9 cellular contexts compared by ENCODE assay signal in the genomic region with DNA sequence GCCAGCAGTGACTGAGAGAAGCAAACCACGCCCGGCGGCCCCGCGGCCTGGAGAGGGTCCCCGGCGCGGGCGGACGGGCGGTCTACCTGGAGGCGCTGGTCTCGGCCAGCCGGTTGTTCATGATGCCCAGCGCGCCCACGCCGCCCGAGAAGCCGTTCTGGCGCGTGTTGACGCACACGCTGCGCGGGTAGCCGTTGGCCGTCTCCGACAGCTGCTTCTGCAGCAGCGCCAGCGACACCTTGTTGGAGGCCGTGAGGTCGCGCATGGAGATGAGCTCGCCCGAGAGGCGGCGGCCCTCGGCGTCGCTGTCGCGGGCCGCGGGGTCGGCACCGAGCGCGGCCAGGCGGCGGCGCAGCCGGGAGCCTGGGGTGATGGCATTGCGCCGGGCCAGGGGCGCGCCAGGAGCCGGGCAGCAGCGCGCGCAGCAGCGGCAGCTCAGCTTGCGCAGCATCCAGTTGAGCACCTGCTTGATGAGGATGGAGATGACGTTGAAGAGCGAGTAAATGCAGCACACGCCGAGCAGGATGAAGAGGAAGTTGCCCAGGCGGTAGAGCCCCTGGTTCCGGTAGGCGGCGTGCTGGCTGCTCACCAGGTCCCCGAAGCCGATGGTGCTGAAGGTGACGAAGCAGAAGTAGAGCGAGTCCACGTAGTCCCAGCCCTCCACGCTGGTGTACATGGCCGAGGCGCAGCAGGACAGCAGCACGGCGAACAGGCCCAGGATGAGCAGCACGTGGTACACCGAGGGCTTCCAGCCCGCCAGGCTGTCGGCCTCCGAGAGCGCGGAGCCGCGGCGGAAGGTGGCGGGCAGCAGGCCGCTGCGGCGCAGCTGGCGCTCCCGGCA. TPM values are rescaled to one million over a fixed set of nuclear protein-coding genes. Genes with fewer than 3 reads are reported as not detected.
DNase-seq lines count a peak whose midpoint lies in the region; ATAC-seq, FAIRE-seq and TF ChIP-seq lines count a peak whose summit lies in the region.
"Had no signal": no experiment of that assay in that cellular context is flagged by ENCODE, and none has a peak within 500 bp of the region (broad histone marks: within the 10 kb centered on the region; RNA-seq: fewer than 3 reads in every experiment).

No MANE protein-coding gene starts in this region.

- H3K27me3 Mint-ChIP-seq in activated T-cell treated with anti-CD3 and anti-CD28 coated beads, Interleukin-2, amount 50 U/mL, for 4 hours (ENCODE audit: low read depth), result no peaks in the 10 kb centered on the region

- FAIRE-seq in pancreas (lab: Jason Lieb, UNC), result no peak

- intact Hi-C loops in pancreas (cut with DNase I) (no loop called here), thyroid gland (cut with DNase I) (no loop called here)

- H3K9me3 Mint-ChIP-seq in activated T-cell treated with anti-CD3 and anti-CD28 coated beads, Interleukin-2, amount 50 U/mL, for 4 hours, result no peaks in the 10 kb centered on the region

- peak overlapping the region; percentile 95 for H3K27ac ChIP-seq in OCI-LY1 (ENCODE audit: low read depth, low read length, poor library complexity, severe bottlenecking)
- no peak overlapping the region for H3K27ac ChIP-seq in pancreas
- H3K27ac ChIP-seq in thyroid gland, result no peak overlapping the region
- H3K27ac ChIP-seq: PC-9 had no signal

- H3K9me2 ChIP-seq in OCI-LY1 (ENCODE audit: low read depth, low read length), result no peaks in the 10 kb centered on the region

- H2AFZ ChIP-seq in OCI-LY1 (ENCODE audit: low read length), result no peak overlapping the region
- H2AFZ ChIP-seq: PC-9 had no signal

- H3K9ac ChIP-seq in OCI-LY1 (ENCODE audit: low read length), result peak overlapping the region; percentile 77

- 2% methylated on average over 92 to 97 of the region's 97 CpGs for WGBS in pancreas, 2 donors
- 1 to 3% methylated on average over 39 to 47 of the region's 97 CpGs for WGBS in thyroid gland, 2 donors

- H3K4me1 Mint-ChIP-seq in activated T-cell treated with anti-CD3 and anti-CD28 coated beads, Interleukin-2, amount 50 U/mL, for 4 hours (ENCODE audit: low read depth), result peaks cover 9% of the 10 kb centered on the region

- ATAC-seq in GM19452 (IDR thresholded peaks at IDR 0.05; ENCODE audit: unreplicated experiment) (peak; percentile 79), HG03571 (IDR thresholded peaks at IDR 0.05; ENCODE audit: unreplicated experiment) (peak; percentile 79), pancreas (peak; percentile 64 to 90 (median 84))
- peak; percentile 85 to 86 for ATAC-seq in activated T-cell treated with anti-CD3 and anti-CD28 coated beads, Interleukin-2, amount 50 U/mL, for 4 hours

- no peaks in the 10 kb centered on the region for H3K27me3 ChIP-seq in OCI-LY1 (ENCODE audit: insufficient read depth, low read length)
- H3K27me3 ChIP-seq in pancreas, result no peaks in the 10 kb centered on the region
- H3K27me3 ChIP-seq in thyroid gland, result no peaks in the 10 kb centered on the region

- H3K4me2 ChIP-seq in OCI-LY1 (ENCODE audit: low read length), result peak overlapping the region; percentile 86
- H3K4me2 ChIP-seq: PC-9 had no signal

- DNase-seq in CD1c-positive myeloid dendritic cell (ENCODE audit: extremely low spot score) (peak; percentile 70), fibroblast of gingiva (ENCODE audit: low read depth) (peak; percentile 26), pancreas (peak; percentile 29 to 78 (median 53)), thyroid gland (peak; percentile 45 to 49)
- DNase-seq in activated T-cell treated with anti-CD3 and anti-CD28 coated beads, Interleukin-2, amount 50 U/mL, for 4 hours, result peak; percentile 58

- H3K36me3 ChIP-seq in OCI-LY1 (ENCODE audit: insufficient read depth, low read length) (peaks cover 22% of the 10 kb centered on the region; the same call in 1 of the 2 replicates), pancreas (no peaks in the 10 kb centered on the region), thyroid gland (no peaks in the 10 kb centered on the region)

- H4K20me1 ChIP-seq in OCI-LY1 (ENCODE audit: insufficient read depth, low read length), result no peaks in the 10 kb centered on the region

- H3K4me3 ChIP-seq in OCI-LY1 (ENCODE audit: low read depth, low read length, poor library complexity, severe bottlenecking) (peak overlapping the region; percentile 66), pancreas (peak overlapping the region; percentile 12 to 52 (median 30)), thyroid gland (replicated peaks in 1 of 3) (peak overlapping the region in 1 of 3 donors; percentile 8)
- H3K4me3 ChIP-seq: PC-9 had no signal

- H3F3A ChIP-seq in OCI-LY1 (ENCODE audit: insufficient read depth, low read length), result no peaks in the 10 kb centered on the region

- TF ChIP-seq POLR2A in thyroid gland (IDR thresholded peaks at IDR 0.05), result no peak

- H3K9me3 ChIP-seq in OCI-LY1 (ENCODE audit: low read length) (no peaks in the 10 kb centered on the region), pancreas (no peaks in the 10 kb centered on the region), thyroid gland (no peaks in the 10 kb centered on the region)

- H3K36me3 Mint-ChIP-seq in activated T-cell treated with anti-CD3 and anti-CD28 coated beads, Interleukin-2, amount 50 U/mL, for 4 hours (ENCODE audit: insufficient read depth), result no peaks in the 10 kb centered on the region

- H3K4me1 ChIP-seq in OCI-LY1 (ENCODE audit: insufficient read depth, low read length, severe bottlenecking) (peaks cover 67% of the 10 kb centered on the region), pancreas (no peaks in the 10 kb centered on the region), thyroid gland (peaks cover 0 to 9% of the 10 kb centered on the region in 2 donors)

- H3K4me3 Mint-ChIP-seq in activated T-cell treated with anti-CD3 and anti-CD28 coated beads, Interleukin-2, amount 50 U/mL, for 4 hours, result peak overlapping the region; percentile 80

- TF ChIP-seq CTCF in OCI-LY1 (IDR thresholded peaks at IDR 0.05; ENCODE audit: low read length), result peak; percentile 56
- no peak for TF ChIP-seq CTCF in pancreas (IDR thresholded peaks at IDR 0.05)
- TF ChIP-seq CTCF in thyroid gland (IDR thresholded peaks at IDR 0.05), result peak in 1 of 6 experiments; percentile 26

- H3K79me2 ChIP-seq in OCI-LY1 (ENCODE audit: insufficient read depth, low read length), result no peaks in the 10 kb centered on the region

RNA-seq across cellular contexts. Expression of a gene that starts 49.7 kb away (rescaled TPM):
- under 1 TPM; 0.18 to 0.25 (median 0.24) TPM for total RNA-seq in activated T-cell treated with anti-CD3 and anti-CD28 coated beads, Interleukin-2, amount 50 U/mL, for 4 hours
- total RNA-seq in pancreas, result under 1 TPM in 5 of 6 donors, not detected in 1; 0.03 to 0.13 (median 0.06) TPM
- polyA plus RNA-seq in pancreas, result under 1 TPM; 0.04 to 0.09 TPM
- under 1 TPM in 1 of 4 donors, not detected in 3; 0.29 TPM for total RNA-seq in thyroid gland
- total RNA-seq: PC-9 had no signal
